1 cellular context compared by ENCODE assay signal in the genomic region with DNA sequence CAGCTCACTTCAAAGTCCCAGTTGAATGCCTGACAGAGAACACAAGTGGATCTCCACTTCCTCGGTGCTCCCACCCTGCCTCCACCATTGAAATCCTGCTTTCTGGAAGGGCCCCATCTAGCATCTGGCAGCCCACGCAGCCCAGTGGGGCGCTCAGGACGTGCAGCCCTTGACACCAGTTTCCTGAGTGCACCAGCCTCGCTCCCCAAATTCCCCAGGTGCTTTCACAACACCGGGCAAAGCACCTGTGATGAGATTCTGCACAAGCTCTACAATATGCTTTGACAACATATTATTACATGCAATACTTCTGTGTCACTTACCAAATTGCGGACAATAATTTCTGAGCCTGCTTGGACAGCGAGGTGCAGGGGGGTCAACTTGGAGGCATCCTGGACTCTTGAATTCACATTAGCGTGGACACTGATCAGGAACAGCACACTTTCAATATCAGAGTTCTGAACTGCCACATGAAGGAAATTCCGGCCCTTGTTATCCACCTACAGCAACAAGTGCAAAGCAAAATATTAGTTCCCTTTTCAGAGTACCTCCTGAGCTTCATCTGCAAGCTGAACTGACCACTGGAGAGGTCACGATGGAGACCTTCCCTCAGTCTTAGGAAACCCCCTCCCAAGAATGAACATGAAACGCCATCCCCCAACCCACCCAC.
TF ChIP-seq lines count a peak whose summit lies in the region.

No MANE protein-coding gene starts in this region.

TF ChIP-seq in GM12878, 131 proteins besides CTCF, POLR2A, EP300 and RAD21:
- TF ChIP-seq SRF (IDR thresholded peaks at IDR 0.05; ENCODE audit: low read depth in 2 of 2, low read length in 2 of 2) = no peak
- TF ChIP-seq STAT3 (IDR thresholded peaks at IDR 0.05; ENCODE audit: low read depth, low read length) = no peak
- TF ChIP-seq FOXK2 (IDR thresholded peaks at IDR 0.05) = no peak
- no peak for TF ChIP-seq ZNF274 (IDR thresholded peaks at IDR 0.05; ENCODE audit: insufficient read depth, insufficient read length)
- TF ChIP-seq, protein P1, sequence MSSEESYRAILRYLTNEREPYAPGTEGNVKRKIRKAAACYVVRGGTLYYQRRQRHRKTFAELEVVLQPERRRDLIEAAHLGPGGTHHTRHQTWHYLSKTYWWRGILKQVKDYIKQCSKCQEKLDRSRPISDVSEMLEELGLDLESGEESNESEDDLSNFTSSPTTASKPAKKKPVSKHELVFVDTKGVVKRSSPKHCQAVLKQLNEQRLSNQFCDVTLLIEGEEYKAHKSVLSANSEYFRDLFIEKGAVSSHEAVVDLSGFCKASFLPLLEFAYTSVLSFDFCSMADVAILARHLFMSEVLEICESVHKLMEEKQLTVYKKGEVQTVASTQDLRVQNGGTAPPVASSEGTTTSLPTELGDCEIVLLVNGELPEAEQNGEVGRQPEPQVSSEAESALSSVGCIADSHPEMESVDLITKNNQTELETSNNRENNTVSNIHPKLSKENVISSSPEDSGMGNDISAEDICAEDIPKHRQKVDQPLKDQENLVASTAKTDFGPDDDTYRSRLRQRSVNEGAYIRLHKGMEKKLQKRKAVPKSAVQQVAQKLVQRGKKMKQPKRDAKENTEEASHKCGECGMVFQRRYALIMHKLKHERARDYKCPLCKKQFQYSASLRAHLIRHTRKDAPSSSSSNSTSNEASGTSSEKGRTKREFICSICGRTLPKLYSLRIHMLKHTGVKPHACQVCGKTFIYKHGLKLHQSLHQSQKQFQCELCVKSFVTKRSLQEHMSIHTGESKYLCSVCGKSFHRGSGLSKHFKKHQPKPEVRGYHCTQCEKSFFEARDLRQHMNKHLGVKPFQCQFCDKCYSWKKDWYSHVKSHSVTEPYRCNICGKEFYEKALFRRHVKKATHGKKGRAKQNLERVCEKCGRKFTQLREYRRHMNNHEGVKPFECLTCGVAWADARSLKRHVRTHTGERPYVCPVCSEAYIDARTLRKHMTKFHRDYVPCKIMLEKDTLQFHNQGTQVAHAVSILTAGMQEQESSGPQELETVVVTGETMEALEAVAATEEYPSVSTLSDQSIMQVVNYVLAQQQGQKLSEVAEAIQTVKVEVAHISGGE (CRISPR knock-in tag; IDR thresholded peaks at IDR 0.05) = peak; percentile 83
- no peak for TF ChIP-seq NR2C1 (IDR thresholded peaks at IDR 0.05)
- TF ChIP-seq HDGF (IDR thresholded peaks at IDR 0.05) = no peak
- peak; percentile 70; the same call in 1 of the 2 replicates for TF ChIP-seq GABPA (IDR thresholded peaks at IDR 0.05; ENCODE audit: low read depth)
